22 cellular contexts compared by ENCODE assay signal in the genomic region with DNA sequence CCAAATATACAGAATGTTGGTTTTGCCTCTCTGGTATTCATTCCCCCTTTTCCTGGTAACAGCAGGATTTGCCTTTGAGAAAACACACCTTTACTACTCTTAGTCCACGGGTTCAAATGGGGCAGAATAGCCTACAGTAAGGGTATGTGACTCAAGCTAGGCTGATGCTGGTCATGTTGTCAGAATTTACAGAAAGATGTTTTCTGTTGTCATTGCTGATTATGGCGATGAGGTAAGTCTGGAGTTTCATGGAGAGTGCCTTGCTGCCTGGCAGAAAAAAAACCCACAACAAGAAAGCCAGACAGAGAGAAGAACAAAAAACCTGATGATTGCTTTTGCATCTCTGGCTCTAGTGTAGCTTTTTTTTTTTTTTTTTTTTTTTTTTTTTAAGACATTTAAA. TPM values are rescaled to one million over a fixed set of nuclear protein-coding genes. Genes with fewer than 3 reads are reported as not detected.
"Had no signal": no experiment of that assay in that cellular context is flagged by ENCODE, and none has a peak within 500 bp of the region (broad histone marks: within the 10 kb centered on the region; RNA-seq: fewer than 3 reads in every experiment).

No MANE protein-coding gene starts in this region.

- H3K27me3 ChIP-seq: ascending aorta, ovary, spleen, testis, upper lobe of left lung had no signal

- H3K36me3 ChIP-seq: ovary had no signal

- H3K27ac ChIP-seq: ascending aorta, ovary, spleen, testis, upper lobe of left lung had no signal

- DNase-seq: activated CD4-positive, alpha-beta T cell treated with anti-CD3 and anti-CD28 coated beads, Interleukin-2, amount 50 U/mL, for 1 hour; activated CD4-positive, CD25-positive, alpha-beta regulatory T cell; activated gamma-delta T cell; activated naive CD8-positive, alpha-beta T cell treated with anti-CD3 and anti-CD28 coated beads, Interleukin-2, amount 10 ng/mL, durations not matched to agents 7 days and 5 days; cerebellar nuclear complex; effector CD4-positive, alpha-beta T cell; foreskin melanocyte; head of caudate nucleus; left ventricle myocardium superior; mesendoderm; naive thymus-derived CD8-positive, alpha-beta T cell; ovary; spleen; stimulated activated CD4-positive, alpha-beta T cell treated with anti-CD3 and anti-CD28 coated beads, Interleukin-4, amount 100 ng/mL, for 4 hours; T-helper 1 cell; T-helper 9 cell; testis; upper lobe of left lung had no signal

- H3K4me3 Mint-ChIP-seq: activated naive CD8-positive, alpha-beta T cell treated with anti-CD3 and anti-CD28 coated beads, Interleukin-2, amount 10 ng/mL, durations not matched to agents 7 days and 5 days; naive thymus-derived CD8-positive, alpha-beta T cell; stimulated activated memory B cell treated with anti-CD40 and anti-IgM and Interleukin-4, amounts not matched to agents 10 μg/mL and 1 μg/mL and 100 μg/mL, for 72 hours had no signal

- ATAC-seq: left ventricle myocardium superior; naive thymus-derived CD8-positive, alpha-beta T cell; SK-N-SH treated with all-trans-retinoic acid at 6 μM for 48 hours; stimulated activated memory B cell treated with anti-CD40 and anti-IgM and Interleukin-4, amounts not matched to agents 10 μg/mL and 1 μg/mL and 100 μg/mL, for 72 hours had no signal

- H3K4me1 ChIP-seq: ascending aorta, spleen, testis, upper lobe of left lung had no signal

- H3K27me3 Mint-ChIP-seq: naive thymus-derived CD8-positive, alpha-beta T cell; stimulated activated memory B cell treated with anti-CD40 and anti-IgM and Interleukin-4, amounts not matched to agents 10 μg/mL and 1 μg/mL and 100 μg/mL, for 72 hours had no signal

- H3K4me1 Mint-ChIP-seq: naive thymus-derived CD8-positive, alpha-beta T cell; stimulated activated memory B cell treated with anti-CD40 and anti-IgM and Interleukin-4, amounts not matched to agents 10 μg/mL and 1 μg/mL and 100 μg/mL, for 72 hours had no signal

- H3K27ac Mint-ChIP-seq: activated naive CD8-positive, alpha-beta T cell treated with anti-CD3 and anti-CD28 coated beads, Interleukin-2, amount 10 ng/mL, durations not matched to agents 7 days and 5 days; stimulated activated memory B cell treated with anti-CD40 and anti-IgM and Interleukin-4, amounts not matched to agents 10 μg/mL and 1 μg/mL and 100 μg/mL, for 72 hours had no signal

- H3K9me3 ChIP-seq: ascending aorta, ovary, spleen, testis, upper lobe of left lung had no signal

- H3K9me3 Mint-ChIP-seq: activated naive CD8-positive, alpha-beta T cell treated with anti-CD3 and anti-CD28 coated beads, Interleukin-2, amount 10 ng/mL, durations not matched to agents 7 days and 5 days; naive thymus-derived CD8-positive, alpha-beta T cell; stimulated activated memory B cell treated with anti-CD40 and anti-IgM and Interleukin-4, amounts not matched to agents 10 μg/mL and 1 μg/mL and 100 μg/mL, for 72 hours had no signal

- H3K4me3 ChIP-seq: ascending aorta, ovary, spleen, testis, upper lobe of left lung had no signal

RNA-seq across cellular contexts. Expression of gene SLC6A4, which starts 48.0 kb away (rescaled TPM):
- total RNA-seq: activated naive CD8-positive, alpha-beta T cell treated with anti-CD3 and anti-CD28 coated beads, Interleukin-2, amount 10 ng/mL, durations not matched to agents 7 days and 5 days; fibroblast of lung; left ventricle myocardium superior; naive thymus-derived CD8-positive, alpha-beta T cell had no signal
- polyA plus RNA-seq: fibroblast of lung had no signal
